Comparison of ENCODE assay signal across 8 cellular contexts in the genomic region with DNA sequence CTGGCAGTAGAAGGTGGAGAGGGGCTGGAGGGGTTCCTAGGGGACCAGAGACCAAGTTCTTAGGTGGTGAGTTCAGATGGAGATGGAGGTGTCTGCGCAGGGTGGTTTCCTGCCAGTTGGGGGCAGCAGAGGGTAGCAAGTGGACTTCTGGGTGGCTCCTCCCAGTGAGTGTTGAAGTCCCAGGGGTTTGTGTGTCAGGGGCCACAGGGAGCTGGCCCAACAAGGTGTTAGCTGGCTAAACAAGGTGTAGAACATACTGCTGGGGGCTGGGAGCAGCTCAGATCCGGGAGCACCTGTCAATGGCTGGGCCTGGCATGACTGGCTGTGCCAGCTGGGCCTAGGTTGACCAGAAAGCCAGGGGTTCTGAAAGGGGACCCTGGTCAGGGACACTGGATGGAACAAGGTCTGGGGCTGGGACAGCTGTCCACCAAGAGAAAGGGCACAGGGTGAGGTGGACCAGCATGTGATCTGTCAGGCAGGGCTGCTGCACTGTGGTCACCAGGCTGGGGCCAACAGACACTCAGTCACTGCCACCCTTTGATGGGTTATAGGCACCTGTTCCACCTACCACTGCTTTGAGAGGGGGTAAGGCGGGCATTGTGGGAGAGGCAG. TPM values are rescaled to one million over a fixed set of nuclear protein-coding genes. Genes with fewer than 3 reads are reported as not detected.
DNase-seq lines count a peak whose midpoint lies in the region; ATAC-seq, FAIRE-seq and TF ChIP-seq lines count a peak whose summit lies in the region.

No MANE protein-coding gene starts in this region.

- in situ Hi-C loops in GM13976 (cut with MboI; ENCODE audit: low sequenced_read_pairs, unreplicated experiment) = no loop called here

- TF ChIP-seq CTCF in AG09319 (IDR thresholded peaks at IDR 0.05; ENCODE audit: low read depth, low read length) = peak; percentile 93
- TF ChIP-seq CTCF in GM13976 (IDR thresholded peaks at IDR 0.05; ENCODE audit: borderline replicate concordance, control extremely low read depth, extremely low read depth, insufficient read depth, missing control alignments) = peak; percentile 79

- FAIRE-seq in HTR-8/SVneo (lab: Jason Lieb, UNC) = no peak

- DNase-seq in AG09319 (ENCODE audit: extremely low read depth, low read depth) (no peak), GM13976 (ENCODE audit: low spot score) (peak; percentile 88), HTR-8/SVneo (ENCODE audit: insufficient read length, low spot score) (peak; percentile 71), RPMI8226 (peak; percentile 79), amniotic epithelial cell (ENCODE audit: low read depth) (peak; percentile 52), left ventricle myocardium superior (peak; percentile 85), putamen (ENCODE audit: low spot score) (peak; percentile 69)

- intact Hi-C loops in left ventricle myocardium superior (cut with micrococcal nuclease) = loop anchor here (10.0 kb wide), 2 partner anchors 52 to 308 kb away; no protein-coding TSS in a partner anchor

- peak; percentile 74 for ATAC-seq in left ventricle myocardium superior
- ATAC-seq in GM18870 (IDR thresholded peaks at IDR 0.05; ENCODE audit: unreplicated experiment) = no peak

RNA-seq across cellular contexts. Expression of gene DAB2IP, which starts 35.6 kb away (rescaled TPM):
- 54.8 TPM for total RNA-seq in left ventricle myocardium superior
